ENCODE assay signal across 11 cellular contexts in genomic region chr20:19021406-19022117, GRCh38.
DNase-seq lines count a peak whose midpoint lies in the region; TF ChIP-seq lines count a peak whose summit lies in the region.
"Had no signal": no experiment of that assay in that cellular context is flagged by ENCODE, and none has a peak within 500 bp of the region (broad histone marks: within the 10 kb centered on the region; RNA-seq: fewer than 3 reads in every experiment).

No MANE protein-coding gene starts in this region.

- no peaks in the 10 kb centered on the region for H3K4me1 ChIP-seq in HEK293 (ENCODE audit: control insufficient read depth, insufficient read depth, low read length)
- peaks cover 10 to 12% (median 12%) of the 10 kb centered on the region in 4 donors for H3K4me1 ChIP-seq in esophagus muscularis mucosa
- no peaks in the 10 kb centered on the region for H3K4me1 ChIP-seq in neuronal stem cell (ENCODE audit: control insufficient read depth in 2 of 2, insufficient read depth in 1 of 2, low read depth in 1 of 2, low read length in 2 of 2)
- H3K4me1 ChIP-seq in vagina, result peaks cover 14% of the 10 kb centered on the region

- no peak for TF ChIP-seq EP300 in esophagus muscularis mucosa (IDR thresholded peaks at IDR 0.05)

- no peak overlapping the region for H3K4me2 ChIP-seq in neuronal stem cell (ENCODE audit: insufficient read depth, low read length, poor library complexity, severe bottlenecking)

- no peak overlapping the region for H3K23ac ChIP-seq in neuronal stem cell (ENCODE audit: low read depth, low read length, poor library complexity)

- no peak overlapping the region for H2AK5ac ChIP-seq in neuronal stem cell (ENCODE audit: low read depth, low read length)

- POLR2A ChIA-PET in HEK293 (lab: Yijun Ruan, JAX), result no interaction called here

- peak overlapping the region; percentile 29 for H3K18ac ChIP-seq in neuronal stem cell (ENCODE audit: low read length)

- WGBS in esophagus muscularis mucosa, result 97% methylated on average over 3 of the region's 7 CpGs
- no CpG with 5 or more reads among the region's 7 CpGs for WGBS in neuronal stem cell (ENCODE audit: extremely low coverage in 2 of 2, insufficient read length in 2 of 2, insufficient replicate concordance in 1 of 2), 2 donors

- H2BK15ac ChIP-seq in neuronal stem cell (ENCODE audit: low read length), result no peak overlapping the region

- no peaks in the 10 kb centered on the region for H3K27me3 ChIP-seq in esophagus muscularis mucosa
- no peaks in the 10 kb centered on the region for H3K27me3 ChIP-seq in neuronal stem cell (ENCODE audit: control insufficient read depth in 3 of 3, insufficient read depth in 3 of 3, low read depth in 1 of 3, low read length in 3 of 3)
- H3K27me3 ChIP-seq in vagina, result no peaks in the 10 kb centered on the region

- no peak overlapping the region for H3K9ac ChIP-seq in neuronal stem cell (ENCODE audit: low read depth, low read length, poor library complexity)

- H3K36me3 ChIP-seq in HEK293 (ENCODE audit: control insufficient read depth in 2 of 2, insufficient read depth in 1 of 2, low read length in 2 of 2), result no peaks in the 10 kb centered on the region
- H3K36me3 ChIP-seq in esophagus muscularis mucosa, result no peaks in the 10 kb centered on the region
- H3K36me3 ChIP-seq in neuronal stem cell (replicated peaks in 1 of 2; ENCODE audit: control insufficient read depth in 2 of 2, insufficient read depth in 2 of 2, low read length in 2 of 2), result no peaks in the 10 kb centered on the region
- H3K36me3 ChIP-seq in vagina, result no peaks in the 10 kb centered on the region

- H2BK5ac ChIP-seq in neuronal stem cell (ENCODE audit: low read length), result no peak overlapping the region

- H3K14ac ChIP-seq in neuronal stem cell (ENCODE audit: low read length), result no peak overlapping the region

- no peak for TF ChIP-seq POLR2A in esophagus muscularis mucosa (IDR thresholded peaks at IDR 0.05; ENCODE audit: low read depth)
- no peak for TF ChIP-seq POLR2A in vagina (IDR thresholded peaks at IDR 0.05)

- H3K9me3 ChIP-seq in HEK293 (ENCODE audit: control insufficient read depth, insufficient read depth, low read depth, low read length), result no peaks in the 10 kb centered on the region
- H3K9me3 ChIP-seq in esophagus muscularis mucosa, result no peaks in the 10 kb centered on the region
- no peaks in the 10 kb centered on the region for H3K9me3 ChIP-seq in neuronal stem cell (replicated peaks in 1 of 2; ENCODE audit: control insufficient read depth in 2 of 2, insufficient read depth in 1 of 2, low read depth in 1 of 2, low read length in 2 of 2)
- no peaks in the 10 kb centered on the region for H3K9me3 ChIP-seq in vagina

- H3K4ac ChIP-seq in neuronal stem cell (ENCODE audit: low read length), result no peak overlapping the region

- H3K4me3 ChIP-seq in HEK293 (ENCODE audit: low read depth, low read length) (no peak overlapping the region), esophagus muscularis mucosa (no peak overlapping the region), neuronal stem cell (ENCODE audit: low read length in 2 of 2) (no peak overlapping the region), vagina (no peak overlapping the region)

- H2AFZ ChIP-seq in neuronal stem cell (ENCODE audit: low read length), result no peak overlapping the region

- no peaks in the 10 kb centered on the region for H3K79me1 ChIP-seq in neuronal stem cell (ENCODE audit: low read depth, low read length)

- TF ChIP-seq CTCF in HEK293 (tag by site-specific recombination; IDR thresholded peaks at IDR 0.05), result no peak
- TF ChIP-seq CTCF in esophagus muscularis mucosa (IDR thresholded peaks at IDR 0.05), result no peak
- no peak for TF ChIP-seq CTCF in vagina (IDR thresholded peaks at IDR 0.05)

- no peak overlapping the region for H2BK12ac ChIP-seq in neuronal stem cell (ENCODE audit: low read length)

- no peak overlapping the region for H4K91ac ChIP-seq in neuronal stem cell (ENCODE audit: low read depth, low read length, poor library complexity)

- no peak overlapping the region for H4K8ac ChIP-seq in neuronal stem cell (ENCODE audit: low read depth, low read length)

- H3K27ac ChIP-seq in HEK293 (ENCODE audit: extremely low read depth, low read depth, low read length) (no peak overlapping the region), esophagus muscularis mucosa (replicated peaks in 1 of 4) (no peak overlapping the region), neuronal stem cell (replicated peaks; ENCODE audit: low read length) (no peak overlapping the region), vagina (no peak overlapping the region)

- DNase-seq in esophagus muscularis mucosa (ENCODE audit: extremely low spot score), result peak; percentile 75
- DNase-seq in neuronal stem cell (ENCODE audit: low spot score), result no peak
- peak; percentile 72 for DNase-seq in vagina (ENCODE audit: extremely low spot score in 2 of 2)
- no peak for DNase-seq in activated gamma-delta T cell treated with Interleukin-2 at 50 U/mL for 16 hours
- DNase-seq in stimulated activated CD4-positive, alpha-beta T cell treated with anti-CD3 and anti-CD28 coated beads, Interleukin-4, amount 100 ng/mL, for 24 hours, result no peak
- DNase-seq in NCI-H774 (lab: John Stamatoyannopoulos, UW), result no peak
- DNase-seq: C1 segment of cervical spinal cord; Calu3; CD4-positive, alpha-beta T cell; DMS 273 treated with DMSO at 0.1 percent for 48 hours had no signal

- CTCF ChIA-PET in HEK293 (lab: Yijun Ruan, JAX), result no interaction called here

- H2BK120ac ChIP-seq in neuronal stem cell (ENCODE audit: low read depth, low read length), result no peak overlapping the region

- intact Hi-C loops in esophagus muscularis mucosa (cut with DNase I) (no loop called here), vagina (cut with DNase I) (no loop called here)

TF ChIP-seq in HEK293, 187 proteins besides CTCF, POLR2A, EP300 and RAD21:
- TF ChIP-seq ZIC2 (tag by site-specific recombination; IDR thresholded peaks at IDR 0.05) (peak; percentile 70), ZEB2 (tag by site-specific recombination; IDR thresholded peaks at IDR 0.05) (no peak)

Comparison
In these comparisons a context has a peak if more than half of its experiments do, and no peak if none do; other contexts are left out.
1. DNase-seq: peak in esophagus muscularis mucosa (single experiment) and vagina (2 of 2); none in neuronal stem cell (single experiment), activated gamma-delta T cell treated with Interleukin-2 at 50 U/mL for 16 hours (single experiment), stimulated activated CD4-positive, alpha-beta T cell treated with anti-CD3 and anti-CD28 coated beads, Interleukin-4, amount 100 ng/mL, for 24 hours (single experiment) and NCI-H774 (single experiment).